11 cellular contexts compared by ENCODE assay signal in genomic region chr19:40274585-40275544, GRCh38. TPM values are rescaled to one million over a fixed set of nuclear protein-coding genes. Genes with fewer than 3 reads are reported as not detected.
DNase-seq lines count a peak whose midpoint lies in the region; ATAC-seq, FAIRE-seq and TF ChIP-seq lines count a peak whose summit lies in the region.
"Had no signal": no experiment of that assay in that cellular context is flagged by ENCODE, and none has a peak within 500 bp of the region (broad histone marks: within the 10 kb centered on the region; RNA-seq: fewer than 3 reads in every experiment).

No MANE protein-coding gene starts in this region.

- TF ChIP-seq EP300 in esophagus muscularis mucosa (IDR thresholded peaks at IDR 0.05) = no peak

- H3K9me3 ChIP-seq in psoas muscle (no peaks in the 10 kb centered on the region), esophagus muscularis mucosa (no peaks in the 10 kb centered on the region), kidney (ENCODE audit: control insufficient read depth in 1 of 2, low read length in 2 of 2) (no peaks in the 10 kb centered on the region)
- H3K9me3 ChIP-seq: testis had no signal

- DNase-seq in GM12865 (ENCODE audit: low read depth) (peak; percentile 47), NCI-H2171 treated with DMSO at 0.1 percent for 48 hours (lab: John Stamatoyannopoulos, UW) (peak; percentile 45), psoas muscle (no peak), esophagus muscularis mucosa (ENCODE audit: extremely low spot score) (no peak), NCI-H2227 treated with DMSO at 0.1 percent for 48 hours (lab: John Stamatoyannopoulos, UW) (no peak), kidney (no peak)
- DNase-seq: testis had no signal

- TF ChIP-seq CTCF in GM12865 (IDR thresholded peaks at IDR 0.05; ENCODE audit: insufficient read depth, low read depth, low read length, missing control alignments) (no peak), psoas muscle (IDR thresholded peaks at IDR 0.05) (no peak), esophagus muscularis mucosa (IDR thresholded peaks at IDR 0.05) (no peak), kidney (IDR thresholded peaks at IDR 0.05; ENCODE audit: borderline replicate concordance, extremely low read depth, insufficient read depth) (no peak)

- no peak overlapping the region for H3K9ac ChIP-seq in kidney (ENCODE audit: low read length in 2 of 2)

- peaks cover 74% of the 10 kb centered on the region for H3K4me1 ChIP-seq in psoas muscle
- peaks cover 62 to 86% (median 73%) of the 10 kb centered on the region in 4 donors for H3K4me1 ChIP-seq in esophagus muscularis mucosa
- peaks cover 19 to 38% of the 10 kb centered on the region in 2 donors for H3K4me1 ChIP-seq in kidney (ENCODE audit: control insufficient read depth in 1 of 2, insufficient read depth in 1 of 2, low read depth in 1 of 2, low read length in 2 of 2)

- WGBS in psoas muscle, 3 donors = 67 to 75% (median 72%) methylated on average over 27 to 28 of the region's 28 CpGs
- WGBS in esophagus muscularis mucosa = 63% methylated on average over 26 of the region's 28 CpGs

- H3K27me3 ChIP-seq in psoas muscle (ENCODE audit: insufficient read depth in 3 of 3, low read length in 2 of 3) (no peaks in the 10 kb centered on the region), esophagus muscularis mucosa (no peaks in the 10 kb centered on the region)
- H3K27me3 ChIP-seq: testis had no signal

- H3K36me3 ChIP-seq in psoas muscle (ENCODE audit: insufficient read depth in 1 of 2, low read depth in 1 of 2) = peaks cover 0 to 7% of the 10 kb centered on the region in 2 donors
- H3K36me3 ChIP-seq in esophagus muscularis mucosa = peaks cover 0 to 20% (median 9%) of the 10 kb centered on the region in 4 donors
- peaks cover 3 to 10% of the 10 kb centered on the region in 2 donors for H3K36me3 ChIP-seq in kidney (ENCODE audit: control insufficient read depth in 1 of 2, insufficient read depth in 2 of 2, low read length in 2 of 2)

- no peak for TF ChIP-seq POLR2A in esophagus muscularis mucosa (IDR thresholded peaks at IDR 0.05; ENCODE audit: low read depth)

- FAIRE-seq in kidney (lab: Jason Lieb, UNC) = no peak
- FAIRE-seq: H54 had no signal

- ATAC-seq in psoas muscle = no peak
- ATAC-seq in HG03139 (IDR thresholded peaks at IDR 0.05; ENCODE audit: unreplicated experiment) = no peak

- peak overlapping the region; percentile 65 for H3K27ac ChIP-seq in angular gyrus (ENCODE audit: low read depth, low read length)
- peak overlapping the region; percentile 52 for H3K27ac ChIP-seq in psoas muscle
- H3K27ac ChIP-seq in esophagus muscularis mucosa (replicated peaks in 1 of 4) = no peak overlapping the region
- peak overlapping the region in 1 of 2 donors; percentile 13 for H3K27ac ChIP-seq in kidney (ENCODE audit: low read depth in 2 of 2, low read length in 2 of 2)
- H3K27ac ChIP-seq: testis had no signal

- intact Hi-C loops in psoas muscle (cut with DNase I) (no loop called here), esophagus muscularis mucosa (cut with DNase I) (no loop called here), kidney (cut with DNase I) (no loop called here)

- H3K4me3 ChIP-seq in GM12865 (ENCODE audit: low read depth, low read length) (peak overlapping the region; percentile 1), psoas muscle (no peak overlapping the region), esophagus muscularis mucosa (no peak overlapping the region), kidney (ENCODE audit: low read length in 2 of 2) (no peak overlapping the region)
- H3K4me3 ChIP-seq: testis had no signal

RNA-seq across cellular contexts. Expression of gene AKT2, which starts 10.3 kb away (rescaled TPM):
- total RNA-seq in psoas muscle = 100 to 1,000 TPM; 135 to 194 (median 173) TPM
- 100 to 1,000 TPM in 1 of 3 donors, 10 to 100 TPM in 2; 81.8 to 139 (median 98.0) TPM for polyA plus RNA-seq in psoas muscle
- 10 to 100 TPM; 53.3 to 82.1 (median 64.0) TPM for total RNA-seq in esophagus muscularis mucosa
- total RNA-seq in kidney = 154 TPM
- 75.0 TPM for polyA plus RNA-seq in kidney (ENCODE audit: insufficient read depth, low read depth, low replicate concordance)

RNA-seq across cellular contexts. Expression of gene CCNP, which starts 48.4 kb away (rescaled TPM):
- total RNA-seq in psoas muscle (not detected), esophagus muscularis mucosa (under 1 TPM in 1 of 4 donors, not detected in 3; 0.97 TPM), kidney (1.2 TPM)
- polyA plus RNA-seq in psoas muscle (under 1 TPM in 1 of 3 donors, not detected in 2; 0.04 TPM), kidney (ENCODE audit: insufficient read depth, low read depth, low replicate concordance) (2.1 TPM)
- total RNA-seq: HT1080 had no signal

RNA-seq across cellular contexts. Expression of gene TTC9B, which starts 56.7 kb away (rescaled TPM):
- not detected for total RNA-seq in psoas muscle
- under 1 TPM in 1 of 3 donors, not detected in 2; 0.06 TPM for polyA plus RNA-seq in psoas muscle
- not detected for total RNA-seq in esophagus muscularis mucosa
- not detected for total RNA-seq in kidney
- polyA plus RNA-seq in kidney (ENCODE audit: insufficient read depth, low read depth, low replicate concordance) = not detected

Comparison
In these comparisons a context has a peak if more than half of its experiments do, and no peak if none do; other contexts are left out.
1. DNase-seq: peak in GM12865 (single experiment) and NCI-H2171 treated with DMSO at 0.1 percent for 48 hours (single experiment); none in psoas muscle (0 of 2), esophagus muscularis mucosa (single experiment), NCI-H2227 treated with DMSO at 0.1 percent for 48 hours (single experiment) and kidney (single experiment).
2. H3K27ac ChIP-seq: peak in angular gyrus (single experiment) and psoas muscle (single experiment); none in esophagus muscularis mucosa (0 of 4).